ENCODE assay signal across 22 cellular contexts in the genomic region with DNA sequence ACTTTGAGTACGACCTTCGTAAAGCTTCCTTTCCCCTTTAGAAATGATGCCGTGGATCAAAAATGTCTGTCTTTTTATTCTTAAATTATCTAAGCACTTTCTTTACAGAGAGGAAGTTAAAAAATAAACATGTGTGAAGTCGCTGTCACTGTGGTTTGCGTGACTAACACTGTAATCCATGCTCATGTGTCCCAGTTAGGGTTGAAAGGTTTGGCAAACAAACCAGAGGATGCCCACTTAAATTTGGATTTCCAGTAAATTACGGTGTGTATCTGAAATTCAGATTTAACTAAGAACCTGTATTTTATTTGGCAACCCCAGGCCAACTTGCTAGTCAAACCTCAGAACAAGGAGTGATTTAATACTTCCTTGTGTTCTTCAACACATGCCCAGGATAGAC. TPM values are rescaled to one million over a fixed set of nuclear protein-coding genes. Genes with fewer than 3 reads are reported as not detected.
DNase-seq lines count a peak whose midpoint lies in the region; ATAC-seq and TF ChIP-seq lines count a peak whose summit lies in the region.
"Had no signal": no experiment of that assay in that cellular context is flagged by ENCODE, and none has a peak within 500 bp of the region (broad histone marks: within the 10 kb centered on the region; RNA-seq: fewer than 3 reads in every experiment).

No MANE protein-coding gene starts in this region.

- no peaks in the 10 kb centered on the region for H3K9me2 ChIP-seq in Karpas-422 (replicated peaks; ENCODE audit: insufficient read depth, low read length)
- no peaks in the 10 kb centered on the region for H3K9me2 ChIP-seq in SK-N-SH

- H3F3A ChIP-seq in SK-N-SH (replicated peaks; ENCODE audit: insufficient read depth): no peaks in the 10 kb centered on the region

- peak; percentile 80 for ATAC-seq in effector memory CD8-positive, alpha-beta T cell (replicated peaks)
- ATAC-seq in stimulated activated effector memory CD8-positive, alpha-beta T cell treated with anti-CD3 and anti-CD28 coated beads, Interleukin-12 subunit alpha, Interleukin-12 subunit beta, amount 100 ng/mL, for 72 hours: peak; percentile 60
- ATAC-seq: PC-3 had no signal

- no peaks in the 10 kb centered on the region for H3K9me3 Mint-ChIP-seq in activated CD4-positive, alpha-beta T cell treated with anti-CD3 and anti-CD28 coated beads, Interleukin-2, amount 10 ng/mL, durations not matched to agents 7 days and 5 days
- H3K9me3 Mint-ChIP-seq in effector memory CD8-positive, alpha-beta T cell: no peaks in the 10 kb centered on the region
- H3K9me3 Mint-ChIP-seq in stimulated activated effector memory CD8-positive, alpha-beta T cell treated with anti-CD3 and anti-CD28 coated beads, Interleukin-12 subunit alpha, Interleukin-12 subunit beta, amount 100 ng/mL, for 72 hours: no peaks in the 10 kb centered on the region

- no peaks in the 10 kb centered on the region for H4K20me1 ChIP-seq in Karpas-422 (ENCODE audit: insufficient read depth, low read depth, low read length)
- no peaks in the 10 kb centered on the region for H4K20me1 ChIP-seq in SK-N-SH (ENCODE audit: insufficient read depth)

- no peak for TF ChIP-seq CTCF in SK-N-SH (IDR thresholded peaks at IDR 0.05)

- H3K4me3 ChIP-seq in Karpas-422 (ENCODE audit: low read length) (no peak overlapping the region), SK-N-SH (ENCODE audit: low read depth in 2 of 2, low read length in 1 of 2) (no peak overlapping the region)

- H3K4me2 ChIP-seq in Karpas-422 (ENCODE audit: low read depth, low read length, poor library complexity, severe bottlenecking) (peak overlapping the region; percentile 11), SK-N-SH (no peak overlapping the region)

- peaks cover 16% of the 10 kb centered on the region for H3K27me3 Mint-ChIP-seq in activated CD4-positive, alpha-beta T cell treated with anti-CD3 and anti-CD28 coated beads, Interleukin-2, amount 10 ng/mL, durations not matched to agents 7 days and 5 days
- H3K27me3 Mint-ChIP-seq in effector memory CD8-positive, alpha-beta T cell: peaks cover 0 to 10% of the 10 kb centered on the region in 2 donors

- no peak overlapping the region for H3K4me3 Mint-ChIP-seq in activated CD4-positive, alpha-beta T cell treated with anti-CD3 and anti-CD28 coated beads, Interleukin-2, amount 10 ng/mL, durations not matched to agents 7 days and 5 days
- H3K4me3 Mint-ChIP-seq in effector memory CD8-positive, alpha-beta T cell: peak overlapping the region; percentile 56 to 76
- H3K4me3 Mint-ChIP-seq in stimulated activated effector memory CD8-positive, alpha-beta T cell treated with anti-CD3 and anti-CD28 coated beads, Interleukin-12 subunit alpha, Interleukin-12 subunit beta, amount 100 ng/mL, for 72 hours: peak overlapping the region; percentile 46

- H3K27me3 ChIP-seq in Karpas-422 (ENCODE audit: low read length) (no peaks in the 10 kb centered on the region), SK-N-SH (ENCODE audit: insufficient read depth) (no peaks in the 10 kb centered on the region)

- CTCF ChIA-PET in activated CD4-positive, alpha-beta T cell treated with anti-CD3 and anti-CD28 coated beads, Interleukin-2, amount 10 ng/mL, durations not matched to agents 7 days and 5 days (lab: Charles Lee): no interaction called here
- CTCF ChIA-PET in SK-N-SH (lab: Yijun Ruan, JAX): no interaction called here

- H3K4me1 ChIP-seq in Karpas-422 (ENCODE audit: low read length) (peaks cover 55% of the 10 kb centered on the region), SK-N-SH (ENCODE audit: control insufficient read depth in 1 of 2, insufficient read depth in 2 of 2, low read depth in 1 of 2, low read length in 1 of 2) (no peaks in the 10 kb centered on the region)

- H3K27ac Mint-ChIP-seq in activated CD4-positive, alpha-beta T cell treated with anti-CD3 and anti-CD28 coated beads, Interleukin-2, amount 10 ng/mL, durations not matched to agents 7 days and 5 days: peak overlapping the region; percentile 3
- peak overlapping the region; percentile 69 to 91 for H3K27ac Mint-ChIP-seq in effector memory CD8-positive, alpha-beta T cell
- H3K27ac Mint-ChIP-seq in stimulated activated effector memory CD8-positive, alpha-beta T cell treated with anti-CD3 and anti-CD28 coated beads, Interleukin-12 subunit alpha, Interleukin-12 subunit beta, amount 100 ng/mL, for 72 hours: peak overlapping the region; percentile 79

- H3K9ac ChIP-seq in Karpas-422 (ENCODE audit: low read length) (peak overlapping the region; percentile 36; the same call in 1 of the 2 replicates), SK-N-SH (no peak overlapping the region)

- H2AFZ ChIP-seq in Karpas-422 (ENCODE audit: low read length) (peak overlapping the region; percentile 97), SK-N-SH (ENCODE audit: low read depth) (no peak overlapping the region)

- H3K9me3 ChIP-seq in Karpas-422 (ENCODE audit: low read length) (no peaks in the 10 kb centered on the region), SK-N-SH (no peaks in the 10 kb centered on the region)

- H3K27ac ChIP-seq in Karpas-422 (ENCODE audit: low read length) (peak overlapping the region; percentile 74), SK-N-SH (ENCODE audit: low read depth in 2 of 2, low read length in 1 of 2) (no peak overlapping the region)
- H3K27ac ChIP-seq: HL-60 had no signal

- TF ChIP-seq EP300 in SK-N-SH (IDR thresholded peaks at IDR 0.05; ENCODE audit: borderline replicate concordance in 1 of 2, low read depth in 1 of 2, low read length in 1 of 2): no peak

- DNase-seq in activated CD4-positive, alpha-beta T cell treated with anti-CD3 and anti-CD28 coated beads, Interleukin-2, amount 10 ng/mL, durations not matched to agents 7 days and 5 days: no peak
- DNase-seq in activated CD4-positive, alpha-beta T cell treated with anti-CD3 and anti-CD28 coated beads, Interleukin-2, amount 50 U/mL, for 1 hour: no peak
- peak; percentile 56 for DNase-seq in Karpas-422
- no peak for DNase-seq in effector memory CD8-positive, alpha-beta T cell
- DNase-seq in stimulated activated effector memory CD8-positive, alpha-beta T cell treated with anti-CD3 and anti-CD28 coated beads, Interleukin-12 subunit alpha, Interleukin-12 subunit beta, amount 100 ng/mL, for 72 hours (ENCODE audit: low spot score in 2 of 2): no peak
- no peak for DNase-seq in amniotic stem cell (lab: John Stamatoyannopoulos, UW)
- DNase-seq in SK-N-SH: no peak
- DNase-seq in NOMO-1 treated with dmso at 0.1 percent for 144 hours (lab: John Stamatoyannopoulos, UW; ENCODE audit: unreplicated experiment): no peak
- DNase-seq: AML-193; Calu3; DND-41; GDM1; HCEC 1CT; KBM-7; NCI-H1092; NCI-H226; NCI-H69; NK-92 treated with Interleukin-12 subunit alpha and Interleukin-12 subunit beta, amount 100 ng/mL, for 24 hours; PC-3 had no signal

- H3K36me3 ChIP-seq in Karpas-422 (ENCODE audit: insufficient read depth, low read length) (no peaks in the 10 kb centered on the region), SK-N-SH (replicated peaks in 1 of 2; ENCODE audit: control insufficient read depth in 1 of 2, insufficient read depth in 2 of 2, low read length in 1 of 2) (no peaks in the 10 kb centered on the region)

- no peaks in the 10 kb centered on the region for H3K79me2 ChIP-seq in Karpas-422 (ENCODE audit: low read length)
- H3K79me2 ChIP-seq in SK-N-SH (ENCODE audit: insufficient read depth): no peaks in the 10 kb centered on the region

- POLR2A ChIA-PET in activated CD4-positive, alpha-beta T cell treated with anti-CD3 and anti-CD28 coated beads, Interleukin-2, amount 10 ng/mL, durations not matched to agents 7 days and 5 days (lab: Charles Lee): no interaction called here
- POLR2A ChIA-PET in SK-N-SH (lab: Yijun Ruan, JAX): no interaction called here

- peaks cover 12% of the 10 kb centered on the region for H3K4me1 Mint-ChIP-seq in activated CD4-positive, alpha-beta T cell treated with anti-CD3 and anti-CD28 coated beads, Interleukin-2, amount 10 ng/mL, durations not matched to agents 7 days and 5 days
- H3K4me1 Mint-ChIP-seq in effector memory CD8-positive, alpha-beta T cell (ENCODE audit: low read depth in 2 of 2): peaks cover 10 to 15% of the 10 kb centered on the region in 2 donors
- H3K4me1 Mint-ChIP-seq in stimulated activated effector memory CD8-positive, alpha-beta T cell treated with anti-CD3 and anti-CD28 coated beads, Interleukin-12 subunit alpha, Interleukin-12 subunit beta, amount 100 ng/mL, for 72 hours: peaks cover 16% of the 10 kb centered on the region

- H3K36me3 Mint-ChIP-seq in activated CD4-positive, alpha-beta T cell treated with anti-CD3 and anti-CD28 coated beads, Interleukin-2, amount 10 ng/mL, durations not matched to agents 7 days and 5 days (ENCODE audit: low read depth): no peaks in the 10 kb centered on the region
- no peaks in the 10 kb centered on the region for H3K36me3 Mint-ChIP-seq in effector memory CD8-positive, alpha-beta T cell (ENCODE audit: insufficient read depth)
- no peaks in the 10 kb centered on the region for H3K36me3 Mint-ChIP-seq in stimulated activated effector memory CD8-positive, alpha-beta T cell treated with anti-CD3 and anti-CD28 coated beads, Interleukin-12 subunit alpha, Interleukin-12 subunit beta, amount 100 ng/mL, for 72 hours

- TF ChIP-seq RAD21 in SK-N-SH (IDR thresholded peaks at IDR 0.05; ENCODE audit: low read length): no peak

- WGBS in SK-N-SH (ENCODE audit: low lambda C conversion rate): 0% methylated on average over 2 of the region's 6 CpGs

TF ChIP-seq in SK-N-SH, 30 proteins besides CTCF, POLR2A, EP300 and RAD21 (continues in another document):
- TF ChIP-seq CHD2 (IDR thresholded peaks at IDR 0.05; ENCODE audit: low read length, partially characterized antibody): no peak
- no peak for TF ChIP-seq TEAD4 (IDR thresholded peaks at IDR 0.05; ENCODE audit: borderline replicate concordance, insufficient read depth)
- TF ChIP-seq SIN3A (IDR thresholded peaks at IDR 0.05; ENCODE audit: borderline replicate concordance, low read depth, low read length): no peak

RNA-seq across cellular contexts. Expression of a gene that starts 21.1 kb away (rescaled TPM):
- 10 to 100 TPM; 51.4 to 55.9 TPM for total RNA-seq in activated CD4-positive, alpha-beta T cell treated with anti-CD3 and anti-CD28 coated beads, Interleukin-2, amount 10 ng/mL, durations not matched to agents 7 days and 5 days
- 281 and 366 TPM in 2 replicates for total RNA-seq in Karpas-422 (2014; rRNA removed; shearing (Covaris generic); ENCODE audit: low replicate concordance)
- polyA plus RNA-seq in SK-N-SH (2012; rRNA removed): not detected in 2 replicates
- polyA plus RNA-seq in SK-N-SH (2012; cell fraction: cytosol; rRNA removed): not detected in 2 replicates
- not detected in 2 replicates for polyA plus RNA-seq in SK-N-SH (2012; cell fraction: nucleus; rRNA removed)
- total RNA-seq: A673, PC-3 had no signal

RNA-seq across cellular contexts. Expression of a gene that starts 38.5 kb away (rescaled TPM):
- 10 to 100 TPM; 27.9 to 29.2 TPM for total RNA-seq in activated CD4-positive, alpha-beta T cell treated with anti-CD3 and anti-CD28 coated beads, Interleukin-2, amount 10 ng/mL, durations not matched to agents 7 days and 5 days
- total RNA-seq in Karpas-422 (2014; rRNA removed; shearing (Covaris generic); ENCODE audit: low replicate concordance): 445 and 522 TPM in 2 replicates
- not detected in 2 replicates for polyA plus RNA-seq in SK-N-SH (2012; rRNA removed)
- not detected in 2 replicates for polyA plus RNA-seq in SK-N-SH (2012; cell fraction: cytosol; rRNA removed)
- polyA plus RNA-seq in SK-N-SH (2012; cell fraction: nucleus; rRNA removed): not detected in 2 replicates
- total RNA-seq: A673, M059J, PC-3 had no signal

Comparison
In these comparisons a context has a peak if more than half of its experiments do, and no peak if none do; other contexts are left out.
1. H3K27ac Mint-ChIP-seq: peak in every context shown above with its lines; median percentile 80 in effector memory CD8-positive, alpha-beta T cell; 79 in stimulated activated effector memory CD8-positive, alpha-beta T cell treated with anti-CD3 and anti-CD28 coated beads, Interleukin-12 subunit alpha, Interleukin-12 subunit beta, amount 100 ng/mL, for 72 hours; 3 in activated CD4-positive, alpha-beta T cell treated with anti-CD3 and anti-CD28 coated beads, Interleukin-2, amount 10 ng/mL, durations not matched to agents 7 days and 5 days.
2. RNA of a gene that starts 38.5 kb away (total RNA-seq): 445 to 522 TPM in Karpas-422; 27.9 to 29.2 TPM in activated CD4-positive, alpha-beta T cell treated with anti-CD3 and anti-CD28 coated beads, Interleukin-2, amount 10 ng/mL, durations not matched to agents 7 days and 5 days; every median in the first group is over 10 times any median in the second.